ENCODE assay signal across 2 cellular contexts in the genomic region with DNA sequence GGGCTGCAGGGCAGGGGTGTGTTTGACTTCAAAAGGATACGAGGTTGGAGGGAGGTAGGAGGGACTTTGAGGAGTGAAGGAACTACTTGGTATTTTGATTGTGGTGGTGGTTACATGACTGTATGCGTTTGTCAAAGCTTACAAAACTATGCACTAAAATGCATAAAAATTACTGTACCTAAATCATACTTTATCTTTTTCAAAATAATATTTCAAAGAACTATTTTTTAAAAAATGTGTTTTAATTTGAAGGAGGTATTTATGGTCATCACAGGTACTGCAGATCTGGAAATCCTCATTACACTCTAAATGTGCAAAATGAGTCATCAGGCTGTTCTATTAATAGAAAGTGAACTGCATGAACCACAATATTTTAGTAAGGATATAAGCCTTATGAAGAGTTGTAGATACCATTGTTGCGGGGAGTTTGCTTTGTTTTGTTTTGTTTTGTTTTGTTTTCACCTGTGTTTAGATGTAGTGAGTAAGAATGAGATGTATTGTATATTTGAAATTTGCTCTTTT.
TF ChIP-seq lines count a peak whose summit lies in the region.

No MANE protein-coding gene starts in this region.

TF ChIP-seq in HCT116, 20 proteins besides CTCF, POLR2A, EP300 and RAD21 (continued from another document):
- TF ChIP-seq, protein P1, sequence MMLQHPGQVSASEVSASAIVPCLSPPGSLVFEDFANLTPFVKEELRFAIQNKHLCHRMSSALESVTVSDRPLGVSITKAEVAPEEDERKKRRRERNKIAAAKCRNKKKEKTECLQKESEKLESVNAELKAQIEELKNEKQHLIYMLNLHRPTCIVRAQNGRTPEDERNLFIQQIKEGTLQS (IDR thresholded peaks at IDR 0.05) = peak; percentile 68; the same call in 1 of the 2 replicates
- TF ChIP-seq FOSL1 (IDR thresholded peaks at IDR 0.05; ENCODE audit: low read depth) = peak; percentile 82
- peak; percentile 24 for TF ChIP-seq TCF7L2 (IDR thresholded peaks at IDR 0.05; ENCODE audit: borderline replicate concordance, extremely low read depth, insufficient read depth, insufficient read length)
- TF ChIP-seq CBX3 (IDR thresholded peaks at IDR 0.05; ENCODE audit: low read depth) = no peak
- TF ChIP-seq MAX (IDR thresholded peaks at IDR 0.05) = no peak
- peak; percentile 23; the same call in 1 of the 2 replicates for TF ChIP-seq CEBPB (IDR thresholded peaks at IDR 0.05; ENCODE audit: low read depth)
- TF ChIP-seq SIN3A (IDR thresholded peaks at IDR 0.05; ENCODE audit: low read depth) = peak; percentile 41; the same call in 1 of the 2 replicates
- TF ChIP-seq ZNF274 (IDR thresholded peaks at IDR 0.05; ENCODE audit: low read depth, low read length) = no peak

TF ChIP-seq in endothelial cell of umbilical vein, 7 proteins besides CTCF, POLR2A, EP300 and RAD21 (continued from another document):
- TF ChIP-seq MAX (IDR thresholded peaks at IDR 0.05; ENCODE audit: insufficient read depth, insufficient read length) = no peak
- peak; percentile 73 for TF ChIP-seq FOS (IDR thresholded peaks at IDR 0.05; ENCODE audit: borderline replicate concordance, insufficient read depth, low read length)
- TF ChIP-seq MYC (IDR thresholded peaks at IDR 0.05; ENCODE audit: low read depth, low read length) = no peak
